8 cellular contexts compared by ENCODE assay signal in genomic region chr13:32315255-32316029, GRCh38. TPM values are rescaled to one million over a fixed set of nuclear protein-coding genes. Genes with fewer than 3 reads are reported as not detected.
A peak's percentile ranks its signal among the peaks of the same experiment; 100 is the strongest.
DNase-seq lines count a peak whose midpoint lies in the region; TF ChIP-seq lines count a peak whose summit lies in the region.

BRCA2 (plus strand) TSS chr13:32315508; CDS start chr13:32316461, 953 bp downstream.
ZAR1L (minus strand) TSS chr13:32315363; CDS start chr13:32311925, 3,438 bp downstream.

- no peaks in the 10 kb centered on the region for H3K27me3 ChIP-seq in neuronal stem cell (ENCODE audit: control insufficient read depth in 3 of 3, insufficient read depth in 3 of 3, low read depth in 1 of 3, low read length in 3 of 3)

- H3K14ac ChIP-seq in neuronal stem cell (ENCODE audit: low read length) = peak within 1 kb of the TSS; percentile 83

- no peak within 1 kb of the TSS for H2BK120ac ChIP-seq in neuronal stem cell (ENCODE audit: low read depth, low read length)

- H3K4me1 ChIP-seq in neuronal stem cell (ENCODE audit: control insufficient read depth in 2 of 2, insufficient read depth in 1 of 2, low read depth in 1 of 2, low read length in 2 of 2) = peaks cover 0 to 4% of the 10 kb centered on the region in 2 donors

- H3K9ac ChIP-seq in neuronal stem cell (ENCODE audit: low read depth, low read length, poor library complexity) = peak within 1 kb of the TSS; percentile 83

- H2BK5ac ChIP-seq in neuronal stem cell (ENCODE audit: low read length) = no peak within 1 kb of the TSS

- peak; percentile 84 for DNase-seq in G401 (ENCODE audit: low spot score)
- DNase-seq in H4 (ENCODE audit: low spot score) = peak; percentile 83
- DNase-seq in LNCaP clone FGC (ENCODE audit: low read depth) = no peak
- DNase-seq in SIG-M5 treated with dmso at 0.1 percent for 504 hours (lab: John Stamatoyannopoulos, UW; ENCODE audit: unreplicated experiment) = peak; percentile 93
- DNase-seq in activated naive CD4-positive, alpha-beta T cell (lab: John Stamatoyannopoulos, UW) = peak; percentile 53 to 84 (median 66)
- DNase-seq in foreskin melanocyte = peak; percentile 84
- peak; percentile 66 for DNase-seq in neuronal stem cell (ENCODE audit: low spot score)
- DNase-seq in stromal cell of bone marrow (ENCODE audit: low read depth) = peak; percentile 81

- no peak within 1 kb of the TSS for H2BK15ac ChIP-seq in neuronal stem cell (ENCODE audit: low read length)

- peak within 1 kb of the TSS; percentile 29 for H3K23ac ChIP-seq in neuronal stem cell (ENCODE audit: low read depth, low read length, poor library complexity)

- peak within 1 kb of the TSS; percentile 97 for H3K18ac ChIP-seq in neuronal stem cell (ENCODE audit: low read length)

- no CpG with 5 or more reads among the region's 60 CpGs for WGBS in neuronal stem cell (ENCODE audit: extremely low coverage in 2 of 2, insufficient read length in 2 of 2, insufficient replicate concordance in 1 of 2), 2 donors

- H4K91ac ChIP-seq in neuronal stem cell (ENCODE audit: low read depth, low read length, poor library complexity) = peak within 1 kb of the TSS; percentile 50

- in situ Hi-C loops in G401 (cut with HindIII; ENCODE audit: low sequenced_read_pairs) = no loop called here

- no peak within 1 kb of the TSS for H2AK5ac ChIP-seq in neuronal stem cell (ENCODE audit: low read depth, low read length)

- H3K9me3 ChIP-seq in neuronal stem cell (replicated peaks in 1 of 2; ENCODE audit: control insufficient read depth in 2 of 2, insufficient read depth in 1 of 2, low read depth in 1 of 2, low read length in 2 of 2) = no peaks in the 10 kb centered on the region

- H3K27ac ChIP-seq in neuronal stem cell (replicated peaks; ENCODE audit: low read length) = peak within 1 kb of the TSS; percentile 93

- peak within 1 kb of the TSS; percentile 68 for H3K4me2 ChIP-seq in neuronal stem cell (ENCODE audit: insufficient read depth, low read length, poor library complexity, severe bottlenecking)

- no peaks in the 10 kb centered on the region for H3K79me1 ChIP-seq in neuronal stem cell (ENCODE audit: low read depth, low read length)

- H3K4me3 ChIP-seq in LNCaP clone FGC (ENCODE audit: low read depth, low read length) (peak within 1 kb of the TSS; percentile 77), neuronal stem cell (ENCODE audit: low read length in 2 of 2) (peak within 1 kb of the TSS; percentile 86 to 88)

- peak within 1 kb of the TSS; percentile 97 for H2AFZ ChIP-seq in neuronal stem cell (ENCODE audit: low read length)

- H3K36me3 ChIP-seq in neuronal stem cell (replicated peaks in 1 of 2; ENCODE audit: control insufficient read depth in 2 of 2, insufficient read depth in 2 of 2, low read length in 2 of 2) = peaks cover 6 to 36% of the 10 kb centered on the region in 2 donors

- H4K8ac ChIP-seq in neuronal stem cell (ENCODE audit: low read depth, low read length) = no peak within 1 kb of the TSS

- H2BK12ac ChIP-seq in neuronal stem cell (ENCODE audit: low read length) = no peak within 1 kb of the TSS

- TF ChIP-seq CTCF in LNCaP clone FGC (IDR thresholded peaks at IDR 0.05; ENCODE audit: control insufficient read depth, extremely low read depth, insufficient read depth) = no peak

- no peak within 1 kb of the TSS for H3K4ac ChIP-seq in neuronal stem cell (ENCODE audit: low read length)

RNA-seq across cellular contexts. Expression of gene BRCA2, which starts in this region (rescaled TPM):
- 4.2 and 15.5 TPM in 2 replicates for total RNA-seq in G401 (2014; rRNA removed; shearing (Covaris generic))
- total RNA-seq in H4 (2014; rRNA removed; shearing (Covaris generic)) = 3.3 and 8.1 TPM in 2 replicates
- polyA plus RNA-seq in neuronal stem cell (2013, experiment 1 of 2) = 5.9 TPM
- 5.6 TPM for polyA plus RNA-seq in neuronal stem cell (2013, experiment 2 of 2)

RNA-seq across cellular contexts. Expression of gene ZAR1L, which starts in this region (rescaled TPM):
- not detected in 2 replicates for total RNA-seq in G401 (2014; rRNA removed; shearing (Covaris generic))
- not detected in 2 replicates for total RNA-seq in H4 (2014; rRNA removed; shearing (Covaris generic))
- 0.11 TPM for polyA plus RNA-seq in neuronal stem cell (2013, experiment 1 of 2)
- polyA plus RNA-seq in neuronal stem cell (2013, experiment 2 of 2) = 0.11 TPM
